Comparison of ENCODE assay signal across 7 cellular contexts in the genomic region with DNA sequence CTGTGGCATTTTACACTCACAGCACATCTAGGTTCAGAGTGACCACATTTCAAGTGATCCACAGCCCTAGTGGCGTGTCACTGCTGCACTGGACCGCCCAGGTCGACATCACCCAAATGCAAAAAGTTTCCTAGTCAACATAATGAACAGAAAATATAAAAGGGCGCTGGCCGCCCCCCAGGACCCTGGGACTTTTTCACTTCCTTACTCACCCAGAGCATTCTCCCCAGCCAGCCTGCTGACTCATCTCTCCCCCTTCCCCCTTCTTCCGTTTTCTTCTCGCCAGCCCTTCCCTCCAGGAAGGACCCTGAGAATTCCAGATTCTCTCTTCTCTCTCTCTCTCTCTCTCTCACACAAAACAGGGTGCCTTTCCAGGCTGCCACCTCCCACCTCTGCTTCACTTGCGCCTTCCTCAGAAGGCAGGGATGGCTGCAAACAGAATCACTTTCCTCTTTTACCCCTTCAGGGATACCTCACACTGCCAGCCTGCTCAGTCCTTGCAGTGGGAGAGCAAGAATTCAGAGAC. TPM values are rescaled to one million over a fixed set of nuclear protein-coding genes. Genes with fewer than 3 reads are reported as not detected.
A peak's percentile ranks its signal among the peaks of the same experiment; 100 is the strongest.
DNase-seq lines count a peak whose midpoint lies in the region; ATAC-seq, FAIRE-seq and TF ChIP-seq lines count a peak whose summit lies in the region.

No MANE protein-coding gene starts in this region.

- no peak for FAIRE-seq in GM12891 (lab: Jason Lieb, UNC)

- H3K36me3 Mint-ChIP-seq in activated naive CD4-positive, alpha-beta T cell treated with anti-CD3 and anti-CD28 coated beads for 36 hours (ENCODE audit: low read depth), result no peaks in the 10 kb centered on the region

- TF ChIP-seq POLR2A in GM12891 (IDR thresholded peaks at IDR 0.05; ENCODE audit: low read depth, low read length), result no peak

- H3K4me1 Mint-ChIP-seq in activated naive CD4-positive, alpha-beta T cell treated with anti-CD3 and anti-CD28 coated beads for 36 hours (ENCODE audit: low read depth), result peaks cover 5% of the 10 kb centered on the region

- no peaks in the 10 kb centered on the region for H3K9me3 Mint-ChIP-seq in activated naive CD4-positive, alpha-beta T cell treated with anti-CD3 and anti-CD28 coated beads for 36 hours

- H3K27me3 Mint-ChIP-seq in activated naive CD4-positive, alpha-beta T cell treated with anti-CD3 and anti-CD28 coated beads for 36 hours (ENCODE audit: low read depth), result no peaks in the 10 kb centered on the region

- intact Hi-C loops in activated naive CD4-positive, alpha-beta T cell treated with anti-CD3 and anti-CD28 coated beads for 36 hours (cut with micrococcal nuclease), result no loop called here

- no peak for ATAC-seq in HG03460 (IDR thresholded peaks at IDR 0.05; ENCODE audit: unreplicated experiment)

- no peak overlapping the region for H3K27ac Mint-ChIP-seq in activated naive CD4-positive, alpha-beta T cell treated with anti-CD3 and anti-CD28 coated beads for 36 hours

- H3K4me3 Mint-ChIP-seq in activated naive CD4-positive, alpha-beta T cell treated with anti-CD3 and anti-CD28 coated beads for 36 hours, result no peak overlapping the region

- CTCF ChIA-PET in activated naive CD4-positive, alpha-beta T cell treated with anti-CD3 and anti-CD28 coated beads for 36 hours (lab: Charles Lee), result no interaction called here

- no peak for DNase-seq in GM12891 (ENCODE audit: insufficient read length, low spot score)
- peak; percentile 30 for DNase-seq in NOMO-1 treated with DMSO at 0.1 percent for 48 hours (lab: John Stamatoyannopoulos, UW; ENCODE audit: unreplicated experiment)
- DNase-seq in dermis blood vessel endothelial cell, result peak; percentile 74
- peak; percentile 69 for DNase-seq in renal cortical epithelial cell (ENCODE audit: low read depth)
- no peak for DNase-seq in activated naive CD4-positive, alpha-beta T cell treated with anti-CD3 and anti-CD28 coated beads for 36 hours
- no peak for DNase-seq in NCI-H2196 treated with DMSO at 0.1 percent for 48 hours (lab: John Stamatoyannopoulos, UW; ENCODE audit: unreplicated experiment)

TF ChIP-seq in GM12891, 5 proteins besides CTCF, POLR2A, EP300 and RAD21:
- TF ChIP-seq TAF1 (IDR thresholded peaks at IDR 0.05; ENCODE audit: low read depth, low read length), result no peak
- TF ChIP-seq SPI1 (IDR thresholded peaks at IDR 0.05; ENCODE audit: low read depth, low read length), result peak; percentile 88

RNA-seq across cellular contexts. Expression of gene GRWD1, which starts 21.0 kb away (rescaled TPM):
- polyA plus RNA-seq in GM12891 (2012; ENCODE audit: low read depth, missing spikeins), result 20.6 TPM
- total RNA-seq in dermis blood vessel endothelial cell (41.4 and 57.9 TPM in 2 replicates), renal cortical epithelial cell (41.7 and 50.3 TPM in 2 replicates)
- 10 to 100 TPM; 32.4 to 36.0 TPM for total RNA-seq in activated naive CD4-positive, alpha-beta T cell treated with anti-CD3 and anti-CD28 coated beads for 36 hours

RNA-seq across cellular contexts. Expression of gene KCNJ14, which starts 30.6 kb away (rescaled TPM):
- 0.41 TPM for polyA plus RNA-seq in GM12891 (2012; ENCODE audit: low read depth, missing spikeins)
- total RNA-seq in dermis blood vessel endothelial cell, result 0.33 and 0.51 TPM in 2 replicates
- 0.35 and 1.3 TPM in 2 replicates for total RNA-seq in renal cortical epithelial cell
- 1 to 10 TPM; 1.7 to 1.8 TPM for total RNA-seq in activated naive CD4-positive, alpha-beta T cell treated with anti-CD3 and anti-CD28 coated beads for 36 hours

RNA-seq across cellular contexts. Expression of gene GRIN2D, which starts 31.3 kb away (rescaled TPM):
- polyA plus RNA-seq in GM12891 (2012; ENCODE audit: low read depth, missing spikeins), result 0.40 TPM
- total RNA-seq in dermis blood vessel endothelial cell (0.51 and 0.79 TPM in 2 replicates), renal cortical epithelial cell (0.17 and 0.25 TPM in 2 replicates)
- under 1 TPM; 0.05 to 0.07 TPM for total RNA-seq in activated naive CD4-positive, alpha-beta T cell treated with anti-CD3 and anti-CD28 coated beads for 36 hours

RNA-seq across cellular contexts. Expression of gene KDELR1, which starts 33.4 kb away (rescaled TPM):
- 42.8 TPM for polyA plus RNA-seq in GM12891 (2012; ENCODE audit: low read depth, missing spikeins)
- total RNA-seq in dermis blood vessel endothelial cell (37.6 and 70.8 TPM in 2 replicates), renal cortical epithelial cell (63.7 and 116 TPM in 2 replicates)
- 10 to 100 TPM; 81.5 to 83.8 TPM for total RNA-seq in activated naive CD4-positive, alpha-beta T cell treated with anti-CD3 and anti-CD28 coated beads for 36 hours

RNA-seq across cellular contexts. Expression of gene CYTH2, which starts 44.4 kb away (rescaled TPM):
- 21.6 TPM for polyA plus RNA-seq in GM12891 (2012; ENCODE audit: low read depth, missing spikeins)
- total RNA-seq in dermis blood vessel endothelial cell (63.1 and 89.0 TPM in 2 replicates), renal cortical epithelial cell (44.3 and 58.4 TPM in 2 replicates)
- total RNA-seq in activated naive CD4-positive, alpha-beta T cell treated with anti-CD3 and anti-CD28 coated beads for 36 hours, result 10 to 100 TPM; 36.7 to 38.0 TPM

Comparison
In these comparisons a context has a peak if more than half of its experiments do, and no peak if none do; other contexts are left out.
1. DNase-seq: peak in NOMO-1 treated with DMSO at 0.1 percent for 48 hours (single experiment), dermis blood vessel endothelial cell (single experiment) and renal cortical epithelial cell (single experiment); none in GM12891 (single experiment), activated naive CD4-positive, alpha-beta T cell treated with anti-CD3 and anti-CD28 coated beads for 36 hours (single experiment) and NCI-H2196 treated with DMSO at 0.1 percent for 48 hours (single experiment).